8 cellular contexts compared by ENCODE assay signal in genomic region chr15:74787251-74788041, GRCh38. TPM values are rescaled to one million over a fixed set of nuclear protein-coding genes. Genes with fewer than 3 reads are reported as not detected.
DNase-seq lines count a peak whose midpoint lies in the region; ATAC-seq and TF ChIP-seq lines count a peak whose summit lies in the region.

No MANE protein-coding gene starts in this region.

- in situ Hi-C loops in GM13976 (cut with MboI; ENCODE audit: low sequenced_read_pairs, unreplicated experiment) = no loop called here

- POLR2A ChIA-PET in activated CD4-positive, alpha-beta memory T cell treated with anti-CD3 and anti-CD28 coated beads, Interleukin-2, amount 10 ng/mL, durations not matched to agents 7 days and 5 days (lab: Charles Lee) = interaction anchor here (0.6 to 35.1 kb wide), 29 partner anchors 6 to 839 kb away, joined by 3 to 1214 read pairs (median 5); partner anchors contain the start of genes ARID3B, CLK3, COX5A and CSK

- H3K27ac Mint-ChIP-seq in activated CD4-positive, alpha-beta memory T cell treated with anti-CD3 and anti-CD28 coated beads, Interleukin-2, amount 10 ng/mL, durations not matched to agents 7 days and 5 days = peak overlapping the region; percentile 97
- peak overlapping the region; percentile 96 for H3K27ac Mint-ChIP-seq in stimulated activated effector memory CD8-positive, alpha-beta T cell treated with anti-CD3 and anti-CD28 coated beads, Interleukin-12 subunit alpha, Interleukin-12 subunit beta, amount 100 ng/mL, for 72 hours

- peak; percentile 67 for TF ChIP-seq CTCF in GM13976 (IDR thresholded peaks at IDR 0.05; ENCODE audit: borderline replicate concordance, control extremely low read depth, extremely low read depth, insufficient read depth, missing control alignments)

- CTCF ChIA-PET in activated CD4-positive, alpha-beta memory T cell treated with anti-CD3 and anti-CD28 coated beads, Interleukin-2, amount 10 ng/mL, durations not matched to agents 7 days and 5 days (lab: Charles Lee) = interaction anchor here (0.6 to 38.3 kb wide), 24 partner anchors 7 to 666 kb away, joined by 3 to 1235 read pairs (median 5); partner anchors contain the start of genes ARID3B, COX5A, CPLX3 and CSK

- DNase-seq in GM13976 (ENCODE audit: low spot score) (peak; percentile 85), NCI-H460 (ENCODE audit: extremely low read depth, low read depth) (peak; percentile 46), ecto neural progenitor cell (ENCODE audit: low spot score) (peak; percentile 81), midbrain (lab: John Stamatoyannopoulos, UW) (peak; percentile 50), HCEC 1CT (no peak)
- DNase-seq in activated CD4-positive, alpha-beta memory T cell treated with anti-CD3 and anti-CD28 coated beads, Interleukin-2, amount 10 ng/mL, durations not matched to agents 7 days and 5 days = peak; percentile 95
- DNase-seq in stimulated activated effector memory CD8-positive, alpha-beta T cell treated with anti-CD3 and anti-CD28 coated beads, Interleukin-12 subunit alpha, Interleukin-12 subunit beta, amount 100 ng/mL, for 72 hours (ENCODE audit: low spot score in 2 of 2) = peak; percentile 74 to 93

- no peaks in the 10 kb centered on the region for H3K27me3 Mint-ChIP-seq in activated CD4-positive, alpha-beta memory T cell treated with anti-CD3 and anti-CD28 coated beads, Interleukin-2, amount 10 ng/mL, durations not matched to agents 7 days and 5 days

- peak; percentile 41 for ATAC-seq in HG02610 (IDR thresholded peaks at IDR 0.05; ENCODE audit: unreplicated experiment)
- peak; percentile 88 for ATAC-seq in stimulated activated effector memory CD8-positive, alpha-beta T cell treated with anti-CD3 and anti-CD28 coated beads, Interleukin-12 subunit alpha, Interleukin-12 subunit beta, amount 100 ng/mL, for 72 hours

- H3K9me3 Mint-ChIP-seq in activated CD4-positive, alpha-beta memory T cell treated with anti-CD3 and anti-CD28 coated beads, Interleukin-2, amount 10 ng/mL, durations not matched to agents 7 days and 5 days = no peaks in the 10 kb centered on the region
- no peaks in the 10 kb centered on the region for H3K9me3 Mint-ChIP-seq in stimulated activated effector memory CD8-positive, alpha-beta T cell treated with anti-CD3 and anti-CD28 coated beads, Interleukin-12 subunit alpha, Interleukin-12 subunit beta, amount 100 ng/mL, for 72 hours

- peak overlapping the region; percentile 85 for H3K4me3 Mint-ChIP-seq in activated CD4-positive, alpha-beta memory T cell treated with anti-CD3 and anti-CD28 coated beads, Interleukin-2, amount 10 ng/mL, durations not matched to agents 7 days and 5 days
- peak overlapping the region; percentile 96 for H3K4me3 Mint-ChIP-seq in stimulated activated effector memory CD8-positive, alpha-beta T cell treated with anti-CD3 and anti-CD28 coated beads, Interleukin-12 subunit alpha, Interleukin-12 subunit beta, amount 100 ng/mL, for 72 hours

- peaks cover 62% of the 10 kb centered on the region for H3K4me1 Mint-ChIP-seq in activated CD4-positive, alpha-beta memory T cell treated with anti-CD3 and anti-CD28 coated beads, Interleukin-2, amount 10 ng/mL, durations not matched to agents 7 days and 5 days
- H3K4me1 Mint-ChIP-seq in stimulated activated effector memory CD8-positive, alpha-beta T cell treated with anti-CD3 and anti-CD28 coated beads, Interleukin-12 subunit alpha, Interleukin-12 subunit beta, amount 100 ng/mL, for 72 hours = peaks cover 90% of the 10 kb centered on the region

- H3K36me3 Mint-ChIP-seq in activated CD4-positive, alpha-beta memory T cell treated with anti-CD3 and anti-CD28 coated beads, Interleukin-2, amount 10 ng/mL, durations not matched to agents 7 days and 5 days (ENCODE audit: low read depth) = peaks cover 89% of the 10 kb centered on the region
- peaks cover 93% of the 10 kb centered on the region for H3K36me3 Mint-ChIP-seq in stimulated activated effector memory CD8-positive, alpha-beta T cell treated with anti-CD3 and anti-CD28 coated beads, Interleukin-12 subunit alpha, Interleukin-12 subunit beta, amount 100 ng/mL, for 72 hours

RNA-seq across cellular contexts. Expression of gene CSK, which starts 5.6 kb away (rescaled TPM):
- 22.4 and 26.7 TPM in 2 replicates for total RNA-seq in NCI-H460 (2014; rRNA removed; shearing (Covaris generic))
- 55.9 and 91.6 TPM in 2 replicates for polyA plus RNA-seq in NCI-H460 (2014; cell fraction: nucleus; rRNA removed)
- 100 to 1,000 TPM; 330 to 341 TPM for total RNA-seq in activated CD4-positive, alpha-beta memory T cell treated with anti-CD3 and anti-CD28 coated beads, Interleukin-2, amount 10 ng/mL, durations not matched to agents 7 days and 5 days

RNA-seq across cellular contexts. Expression of gene LMAN1L, which starts 25.2 kb away (rescaled TPM):
- not detected in 2 replicates for total RNA-seq in NCI-H460 (2014; rRNA removed; shearing (Covaris generic))
- polyA plus RNA-seq in NCI-H460 (2014; cell fraction: nucleus; rRNA removed) = not detected in 2 replicates
- total RNA-seq in activated CD4-positive, alpha-beta memory T cell treated with anti-CD3 and anti-CD28 coated beads, Interleukin-2, amount 10 ng/mL, durations not matched to agents 7 days and 5 days = under 1 TPM; 0.48 to 0.63 TPM

RNA-seq across cellular contexts. Expression of gene CYP1A2, which starts 38.8 kb away (rescaled TPM):
- total RNA-seq in NCI-H460 (2014; rRNA removed; shearing (Covaris generic)) = not detected in 2 replicates
- polyA plus RNA-seq in NCI-H460 (2014; cell fraction: nucleus; rRNA removed) = not detected in 2 replicates
- not detected for total RNA-seq in activated CD4-positive, alpha-beta memory T cell treated with anti-CD3 and anti-CD28 coated beads, Interleukin-2, amount 10 ng/mL, durations not matched to agents 7 days and 5 days

RNA-seq across cellular contexts. Expression of gene CPLX3, which starts 39.0 kb away (rescaled TPM):
- total RNA-seq in NCI-H460 (2014; rRNA removed; shearing (Covaris generic)) = 0.07 TPM in 1 of 2 replicates, not detected in the other
- not detected in 2 replicates for polyA plus RNA-seq in NCI-H460 (2014; cell fraction: nucleus; rRNA removed)
- under 1 TPM in 1 of 2 experiments, not detected in 1; 0.18 TPM for total RNA-seq in activated CD4-positive, alpha-beta memory T cell treated with anti-CD3 and anti-CD28 coated beads, Interleukin-2, amount 10 ng/mL, durations not matched to agents 7 days and 5 days

RNA-seq across cellular contexts. Expression of gene ULK3, which starts 55.5 kb away (rescaled TPM):
- 32.1 and 32.7 TPM in 2 replicates for total RNA-seq in NCI-H460 (2014; rRNA removed; shearing (Covaris generic))
- 194 and 223 TPM in 2 replicates for polyA plus RNA-seq in NCI-H460 (2014; cell fraction: nucleus; rRNA removed)
- total RNA-seq in activated CD4-positive, alpha-beta memory T cell treated with anti-CD3 and anti-CD28 coated beads, Interleukin-2, amount 10 ng/mL, durations not matched to agents 7 days and 5 days = 10 to 100 TPM; 74.9 to 84.2 TPM

Comparison
In these comparisons a context has a peak if more than half of its experiments do, and no peak if none do; other contexts are left out.
1. RNA of gene CSK, which starts 5.6 kb away (total RNA-seq): 330 to 341 TPM in activated CD4-positive, alpha-beta memory T cell treated with anti-CD3 and anti-CD28 coated beads, Interleukin-2, amount 10 ng/mL, durations not matched to agents 7 days and 5 days; 22.4 to 26.7 TPM in NCI-H460; every median in the first group is over 10 times any median in the second.